In genomic region chr19:4638828-4639530, GRCh38 we compare ENCODE assay signal across 8 cellular contexts. TPM values are rescaled to one million over a fixed set of nuclear protein-coding genes. Genes with fewer than 3 reads are reported as not detected.
DNase-seq lines count a peak whose midpoint lies in the region; ATAC-seq, FAIRE-seq and TF ChIP-seq lines count a peak whose summit lies in the region.

TNFAIP8L1 (plus strand) TSS chr19:4639516; CDS start chr19:4651870, 12,354 bp downstream.

- peak within 1 kb of the TSS; percentile 96 for H3K9ac ChIP-seq in OCI-LY3 (ENCODE audit: low read length)
- peak within 1 kb of the TSS; percentile 49 for H3K9ac ChIP-seq in endothelial cell of umbilical vein (replicated peaks; ENCODE audit: extremely low read depth, insufficient read depth, low read length)

- H3K79me2 ChIP-seq in OCI-LY3 (ENCODE audit: low read length) (peaks cover 25% of the 10 kb centered on the region), endothelial cell of umbilical vein (ENCODE audit: control insufficient read depth, insufficient read depth, low read length) (peaks cover 37% of the 10 kb centered on the region)

- DNase-seq in Caki2 (ENCODE audit: low read depth), result peak; percentile 92
- DNase-seq in HuH-7 (ENCODE audit: low spot score), result peak; percentile 98
- peak; percentile 99 for DNase-seq in activated CD8-positive, alpha-beta memory T cell treated with anti-CD3 and anti-CD28 coated beads, Interleukin-2, amount 50 U/mL, for 48 hours
- peak; percentile 94 for DNase-seq in endothelial cell of umbilical vein (ENCODE audit: low read depth, low spot score)
- peak; percentile 89 for DNase-seq in middle frontal gyrus (ENCODE audit: extremely low spot score, low spot score)
- peak; percentile 98 for DNase-seq in stimulated activated CD8-positive, alpha-beta memory T cell treated with anti-CD3 and anti-CD28 coated beads, Interleukin-15, amount 100 ng/mL, for 48 hours (ENCODE audit: low read depth in 2 of 2)

- H3K27ac ChIP-seq in OCI-LY3 (ENCODE audit: low read length) (peak within 1 kb of the TSS; percentile 81), endothelial cell of umbilical vein (ENCODE audit: insufficient read depth, low read depth, low read length) (peak within 1 kb of the TSS; percentile 48)

- H3K9me3 ChIP-seq in OCI-LY3 (ENCODE audit: insufficient read depth, low read length) (no peaks in the 10 kb centered on the region), endothelial cell of umbilical vein (replicated peaks; ENCODE audit: control insufficient read depth, insufficient read depth, low read length) (no peaks in the 10 kb centered on the region)

- peak; percentile 72 for ATAC-seq in GM21515 (IDR thresholded peaks at IDR 0.05; ENCODE audit: unreplicated experiment)

- dilution Hi-C loops in endothelial cell of umbilical vein (cut with MboI; ENCODE audit: extremely low pct_ligation_motif_present, low sequenced_read_pairs), result no loop called here

- peak within 1 kb of the TSS; percentile 97 for H3K4me3 ChIP-seq in OCI-LY3 (ENCODE audit: low read length)
- peak within 1 kb of the TSS; percentile 68 to 79 (median 69) for H3K4me3 ChIP-seq in endothelial cell of umbilical vein (replicated peaks in 1 of 3; ENCODE audit: insufficient read depth in 1 of 3, low read depth in 1 of 3, low read length in 3 of 3)

- no peak for TF ChIP-seq POLR2A in endothelial cell of umbilical vein (IDR thresholded peaks at IDR 0.05; ENCODE audit: low read depth, low read length)

- H4K20me1 ChIP-seq in OCI-LY3 (ENCODE audit: insufficient read depth, low read length) (no peaks in the 10 kb centered on the region), endothelial cell of umbilical vein (replicated peaks; ENCODE audit: control insufficient read depth, extremely low read depth, insufficient read depth, low read length) (no peaks in the 10 kb centered on the region)

- FAIRE-seq in endothelial cell of umbilical vein (lab: Jason Lieb, UNC), result peak; percentile 96

- peaks cover 3% of the 10 kb centered on the region for H3K36me3 ChIP-seq in OCI-LY3 (replicated peaks; ENCODE audit: low read depth, low read length)
- H3K36me3 ChIP-seq in endothelial cell of umbilical vein (ENCODE audit: control insufficient read depth in 2 of 2, extremely low read depth in 1 of 2, insufficient read depth in 2 of 2, low read length in 2 of 2), result peaks cover 0 to 6% of the 10 kb centered on the region in 2 experiments

- TF ChIP-seq CTCF in OCI-LY3 (IDR thresholded peaks at IDR 0.05; ENCODE audit: low read depth, low read length), result no peak
- no peak for TF ChIP-seq CTCF in endothelial cell of umbilical vein (IDR thresholded peaks at IDR 0.05; ENCODE audit: extremely low read depth in 1 of 2, insufficient read depth in 1 of 2, low read depth in 1 of 2, low read length in 2 of 2)

- H3K4me2 ChIP-seq in OCI-LY3 (ENCODE audit: low read length) (peak within 1 kb of the TSS; percentile 96), endothelial cell of umbilical vein (ENCODE audit: insufficient read depth, low read length) (peak within 1 kb of the TSS; percentile 76)

- H3K4me1 ChIP-seq in OCI-LY3 (ENCODE audit: low read length) (peaks cover 30% of the 10 kb centered on the region), endothelial cell of umbilical vein (ENCODE audit: control insufficient read depth, extremely low read depth, insufficient read depth, low read length) (peaks cover 41% of the 10 kb centered on the region)

- intact Hi-C loops in endothelial cell of umbilical vein (cut with micrococcal nuclease), result loop anchor here (1.0 to 5.0 kb wide), 4 partner anchors 80 to 237 kb away; partner anchors contain the start of genes CHAF1A, DPP9, HDGFL2 and SEMA6B

- in situ Hi-C loops in Caki2 (cut with HindIII; ENCODE audit: low pct_unique_long_range_greater_than_20kb, low sequenced_read_pairs), result no loop called here

- CTCF ChIA-PET in endothelial cell of umbilical vein (lab: Charles Lee), result interaction anchor here (1.0 to 3.7 kb wide), 5 partner anchors 50 to 115 kb away, joined by 3 to 66 read pairs (median 5); no protein-coding TSS in a partner anchor

- POLR2A ChIA-PET in endothelial cell of umbilical vein (lab: Charles Lee), result no interaction called here

- H3K27me3 ChIP-seq in OCI-LY3 (ENCODE audit: low read depth, low read length), result peaks cover 4% of the 10 kb centered on the region; the same call in 1 of the 2 replicates
- H3K27me3 ChIP-seq in endothelial cell of umbilical vein (ENCODE audit: control insufficient read depth in 2 of 2, insufficient read depth in 2 of 2, low read length in 2 of 2), result no peaks in the 10 kb centered on the region

- no TSS peak for BruUV-seq in endothelial cell of umbilical vein (replicated peaks; lab: Mats Ljungman, UMichigan)

- H2AFZ ChIP-seq in OCI-LY3 (ENCODE audit: low read depth, low read length) (no peak within 1 kb of the TSS), endothelial cell of umbilical vein (ENCODE audit: low read depth, low read length) (peak within 1 kb of the TSS; percentile 73)

- H3K9me1 ChIP-seq in endothelial cell of umbilical vein (replicated peaks; ENCODE audit: control insufficient read depth, extremely low read depth, insufficient read depth, low read length), result no peaks in the 10 kb centered on the region

TF ChIP-seq in endothelial cell of umbilical vein, 7 proteins besides CTCF, POLR2A, EP300 and RAD21:
- TF ChIP-seq JUN (IDR thresholded peaks at IDR 0.05; ENCODE audit: borderline replicate concordance, insufficient read depth, insufficient read length, low read depth), result no peak
- TF ChIP-seq FOS (IDR thresholded peaks at IDR 0.05; ENCODE audit: borderline replicate concordance, insufficient read depth, low read length), result no peak
- no peak for TF ChIP-seq EZH2 (IDR thresholded peaks at IDR 0.05; ENCODE audit: borderline replicate concordance, low read depth, low read length, severe bottlenecking)
- TF ChIP-seq MAX (IDR thresholded peaks at IDR 0.05; ENCODE audit: insufficient read depth, insufficient read length), result peak; percentile 90
- no peak for TF ChIP-seq MYC (IDR thresholded peaks at IDR 0.05; ENCODE audit: low read depth, low read length)
- TF ChIP-seq POLR2AphosphoS5 (IDR thresholded peaks at IDR 0.05; ENCODE audit: insufficient read depth, low read depth, low read length), result peak; percentile 62
- peak; percentile 54 for TF ChIP-seq GATA2 (IDR thresholded peaks at IDR 0.05; ENCODE audit: insufficient read depth, insufficient read length, low read depth, low read length)

RNA-seq across cellular contexts. Expression of gene TNFAIP8L1, which starts in this region (rescaled TPM):
- total RNA-seq in Caki2 (2014; rRNA removed; shearing (Covaris generic); ENCODE audit: low replicate concordance), result 8.0 and 10.0 TPM in 2 replicates
- total RNA-seq in endothelial cell of umbilical vein, result 53.7 and 56.1 TPM in 2 replicates
- polyA plus RNA-seq in endothelial cell of umbilical vein, result 40.0 and 44.8 TPM in 2 replicates
- polyA plus RNA-seq in endothelial cell of umbilical vein (2011; cell fraction: cytosol; rRNA removed), result 33.4 and 37.4 TPM in 2 replicates
- polyA plus RNA-seq in endothelial cell of umbilical vein (2011; cell fraction: nucleus; rRNA removed), result 19.3 and 19.4 TPM in 2 replicates
- polyA plus RNA-seq in endothelial cell of umbilical vein (2012), result 21.5 and 29.8 TPM in 2 replicates
- 32.6 and 35.4 TPM in 2 replicates for polyA minus RNA-seq in endothelial cell of umbilical vein
- 1.2 TPM for polyA minus RNA-seq in endothelial cell of umbilical vein (2011; cell fraction: cytosol; rRNA and poly(A)+ RNA removed)
- polyA minus RNA-seq in endothelial cell of umbilical vein (2011; cell fraction: nucleus; rRNA and poly(A)+ RNA removed), result 15.8 and 24.1 TPM in 2 replicates

Comparison
In these comparisons a context has a peak if more than half of its experiments do, and no peak if none do; other contexts are left out.
1. Peak in every context shown above with its lines: DNase-seq, ATAC-seq, H3K4me3 ChIP-seq and H3K27ac ChIP-seq.